12 cellular contexts compared by ENCODE assay signal in the genomic region with DNA sequence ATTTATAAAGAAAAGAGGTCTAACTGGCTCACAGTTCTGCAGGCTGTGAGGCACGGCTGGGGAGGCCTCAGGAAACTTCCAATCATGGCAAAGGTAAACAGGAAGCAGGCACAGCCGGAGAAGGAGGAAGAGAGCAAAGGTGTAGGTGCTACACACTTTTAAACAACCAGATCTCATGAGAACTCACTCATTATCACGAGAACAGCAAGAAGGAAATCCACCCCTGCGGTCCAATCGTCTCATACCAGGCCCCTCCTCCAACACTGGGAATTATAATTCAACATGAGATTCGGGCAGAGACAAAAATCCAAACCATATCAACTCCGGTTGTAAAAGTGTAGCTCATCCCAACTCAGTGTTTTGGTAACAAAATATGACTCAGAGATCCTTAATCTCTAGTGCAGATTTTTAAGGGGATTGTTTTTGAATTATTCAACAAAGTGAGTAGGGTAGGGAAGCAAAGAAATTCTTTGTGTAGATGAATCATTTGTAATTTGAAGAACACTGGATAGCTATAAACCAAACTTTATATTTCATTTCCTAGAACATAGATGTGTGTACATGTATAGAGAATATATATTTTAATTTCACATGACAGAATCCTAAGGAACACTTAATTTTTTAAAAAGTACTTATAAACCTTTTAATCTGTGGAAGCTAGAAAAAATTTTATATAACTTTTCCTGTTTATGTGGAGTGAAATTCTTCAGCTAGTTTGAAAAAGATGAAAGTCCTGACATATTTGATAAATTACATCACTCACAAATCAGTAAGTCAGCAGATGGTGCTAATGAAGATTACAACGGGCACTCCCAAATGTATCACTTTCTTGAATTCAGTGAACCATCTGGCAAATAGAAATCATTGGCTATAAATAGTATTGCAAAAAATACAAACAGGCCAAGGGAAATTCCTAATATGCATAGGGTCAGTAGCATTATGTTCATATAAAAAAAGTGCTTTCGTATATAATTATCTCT.
DNase-seq lines count a peak whose midpoint lies in the region; ATAC-seq, FAIRE-seq and TF ChIP-seq lines count a peak whose summit lies in the region.
"Had no signal": no experiment of that assay in that cellular context is flagged by ENCODE, and none has a peak within 500 bp of the region (broad histone marks: within the 10 kb centered on the region; RNA-seq: fewer than 3 reads in every experiment).

No MANE protein-coding gene starts in this region.

- POLR2A ChIA-PET in AG04450 (lab: Yijun Ruan, JAX) = interaction anchor here (0.7 kb wide), 1 partner anchor 153 kb away, joined by 3 read pairs; no protein-coding TSS in a partner anchor

- H2AFZ ChIP-seq in astrocyte (ENCODE audit: low read depth, low read length) = no peak overlapping the region

- no peak overlapping the region for H3K4me3 ChIP-seq in AG04450 (ENCODE audit: low read depth, low read length)
- H3K4me3 ChIP-seq in astrocyte (ENCODE audit: insufficient read depth, low read depth, low read length) = peak overlapping the region; percentile 26
- H3K4me3 ChIP-seq: BLaER1, psoas muscle had no signal

- H3K36me3 Mint-ChIP-seq in astrocyte (ENCODE audit: low read depth, unreplicated experiment) = no peaks in the 10 kb centered on the region

- TF ChIP-seq CTCF in AG04450 (IDR thresholded peaks at IDR 0.05; ENCODE audit: low read depth, low read length) (no peak), astrocyte (IDR thresholded peaks at IDR 0.05; ENCODE audit: insufficient read depth, low read depth, low read length) (no peak)

- DNase-seq in AG04450 (ENCODE audit: low read depth, low spot score) (peak; percentile 43), HTR-8/SVneo (ENCODE audit: insufficient read length, low spot score) (peak; percentile 31), astrocyte (ENCODE audit: low read depth) (peak; percentile 80), iPS-NIHi7 (ENCODE audit: extremely low spot score) (peak; percentile 18), NCI-H2081 treated with DMSO at 0.1 percent for 48 hours (lab: John Stamatoyannopoulos, UW) (no peak), NAMALWA (ENCODE audit: low spot score) (no peak), NCI-H2196 (lab: John Stamatoyannopoulos, UW; ENCODE audit: unreplicated experiment) (no peak)
- DNase-seq: activated CD8-positive, alpha-beta memory T cell treated with anti-CD3 and anti-CD28 coated beads for 24 hours; MV-4-11; psoas muscle had no signal

- no peaks in the 10 kb centered on the region for H3K27me3 Mint-ChIP-seq in astrocyte (ENCODE audit: low read depth, unreplicated experiment)

- peak overlapping the region; percentile 63 for H3K4me2 ChIP-seq in astrocyte (ENCODE audit: low read length)
- H3K4me2 ChIP-seq: BLaER1 had no signal

- ATAC-seq in GM19452 (IDR thresholded peaks at IDR 0.05; ENCODE audit: unreplicated experiment) = no peak
- ATAC-seq: psoas muscle had no signal

- H3K36me3 ChIP-seq in astrocyte (ENCODE audit: insufficient read depth, low read length) = no peaks in the 10 kb centered on the region

- no peaks in the 10 kb centered on the region for H4K20me1 ChIP-seq in astrocyte (ENCODE audit: insufficient read depth, low read length)
- H4K20me1 ChIP-seq: BLaER1 had no signal

- peaks cover 10% of the 10 kb centered on the region for H3K4me1 ChIP-seq in astrocyte (ENCODE audit: insufficient read depth, low read length)
- H3K4me1 ChIP-seq: BLaER1, psoas muscle had no signal

- peaks cover 22% of the 10 kb centered on the region for H3K4me1 Mint-ChIP-seq in astrocyte (ENCODE audit: low read depth, unreplicated experiment)

- no peaks in the 10 kb centered on the region for H3K9me3 ChIP-seq in AG04450 (ENCODE audit: control insufficient read depth, insufficient read depth, low read length)
- H3K9me3 ChIP-seq in astrocyte (ENCODE audit: insufficient read depth, low read depth, low read length) = no peaks in the 10 kb centered on the region
- H3K9me3 ChIP-seq: BLaER1, psoas muscle had no signal

- CTCF ChIA-PET in AG04450 (lab: Charles Lee) = interaction anchor here (0.6 to 1.5 kb wide), 3 partner anchors 20 to 39 kb away, joined by 3 to 6 read pairs (median 3); no protein-coding TSS in a partner anchor

- peak; percentile 74 for FAIRE-seq in HTR-8/SVneo (lab: Jason Lieb, UNC)
- peak; percentile 89 for FAIRE-seq in astrocyte (lab: Jason Lieb, UNC)

- no peaks in the 10 kb centered on the region for H3K79me2 ChIP-seq in astrocyte (ENCODE audit: insufficient read depth, low read length)

- H3K27me3 ChIP-seq in AG04450 (ENCODE audit: control insufficient read depth, insufficient read depth, low read length) = no peaks in the 10 kb centered on the region
- no peaks in the 10 kb centered on the region for H3K27me3 ChIP-seq in astrocyte (ENCODE audit: insufficient read depth, low read length)
- H3K27me3 ChIP-seq: BLaER1 had no signal

- H3K9ac ChIP-seq in astrocyte (ENCODE audit: low read length) = peak overlapping the region; percentile 21
- H3K9ac ChIP-seq: BLaER1 had no signal

- H3K27ac ChIP-seq in AG04450 (ENCODE audit: low read depth, low read length) (peak overlapping the region; percentile 66), astrocyte (ENCODE audit: low read depth, low read length) (peak overlapping the region; percentile 65)
- H3K27ac ChIP-seq: BLaER1, psoas muscle had no signal

- no peaks in the 10 kb centered on the region for H3K9me3 Mint-ChIP-seq in astrocyte (ENCODE audit: unreplicated experiment)

- no peak overlapping the region for H3K4me3 Mint-ChIP-seq in astrocyte (ENCODE audit: unreplicated experiment)

- peak overlapping the region; percentile 87 for H3K27ac Mint-ChIP-seq in astrocyte (ENCODE audit: unreplicated experiment)

Comparison
In these comparisons a context has a peak if more than half of its experiments do, and no peak if none do; other contexts are left out.
1. DNase-seq: peak in AG04450 (single experiment), HTR-8/SVneo (single experiment), astrocyte (single experiment) and iPS-NIHi7 (single experiment); none in NCI-H2081 treated with DMSO at 0.1 percent for 48 hours (single experiment), NAMALWA (single experiment) and NCI-H2196 (single experiment).